Comparison of ENCODE assay signal across 12 cellular contexts in the genomic region with DNA sequence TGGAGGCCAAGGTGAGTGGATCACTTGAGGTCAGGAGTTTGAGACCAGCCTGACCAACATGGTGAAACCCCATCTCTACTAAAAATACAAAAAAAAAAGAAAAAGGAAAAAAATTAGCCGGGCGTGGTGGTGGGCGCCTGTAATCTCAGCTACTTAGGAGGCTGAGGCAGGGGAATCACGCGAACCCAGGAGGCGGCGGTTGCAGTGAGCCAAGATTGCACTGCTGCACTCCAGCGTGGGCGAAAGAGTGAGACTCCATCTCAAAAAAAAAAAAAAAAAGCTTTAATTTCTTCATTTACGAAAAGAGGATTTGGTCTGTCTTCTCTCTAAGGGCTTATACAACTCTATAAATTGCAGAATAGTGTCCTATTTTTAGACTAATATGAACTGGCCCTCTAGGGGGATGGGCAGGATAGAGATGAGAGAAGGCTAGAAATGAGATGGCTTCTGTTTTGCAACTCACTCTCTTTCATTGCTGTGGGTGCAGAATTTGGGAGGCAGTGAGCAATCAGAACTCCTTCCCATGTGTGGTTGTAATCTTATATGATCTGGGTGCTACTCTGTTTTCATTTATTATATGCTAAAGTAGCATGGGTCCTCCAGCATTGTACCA. TPM values are rescaled to one million over a fixed set of nuclear protein-coding genes. Genes with fewer than 3 reads are reported as not detected.
A peak's percentile ranks its signal among the peaks of the same experiment; 100 is the strongest.
DNase-seq lines count a peak whose midpoint lies in the region; ATAC-seq and TF ChIP-seq lines count a peak whose summit lies in the region.
"Had no signal": no experiment of that assay in that cellular context is flagged by ENCODE, and none has a peak within 500 bp of the region (broad histone marks: within the 10 kb centered on the region; RNA-seq: fewer than 3 reads in every experiment).

No MANE protein-coding gene starts in this region.

- no peak overlapping the region for H2BK12ac ChIP-seq in trophoblast cell (ENCODE audit: low read length)

- H3K14ac ChIP-seq in trophoblast cell (ENCODE audit: low read length): no peak overlapping the region

- DNase-seq in GM12865 (ENCODE audit: low read depth): peak; percentile 9
- peak; percentile 32 for DNase-seq in LHCN-M2 (ENCODE audit: low read depth)
- no peak for DNase-seq in glutamatergic neuron
- no peak for DNase-seq in trophoblast cell
- no peak for DNase-seq in ovary
- no peak for DNase-seq in Ammon's horn (ENCODE audit: low spot score)
- DNase-seq in NCI-H2081 treated with DMSO at 0.1 percent for 48 hours (lab: John Stamatoyannopoulos, UW): no peak
- DNase-seq: activated CD8-positive, alpha-beta memory T cell treated with anti-CD3 and anti-CD28 coated beads, Interleukin-2, amount 50 U/mL, for 48 hours; cerebellar nuclear complex; DMS 273 treated with DMSO at 0.1 percent for 48 hours; NCI-H774 had no signal

- peak overlapping the region; percentile 52 for H3K27ac Mint-ChIP-seq in glutamatergic neuron (ENCODE audit: unreplicated experiment)

- H2AFZ ChIP-seq in trophoblast cell (ENCODE audit: insufficient read depth, low read length, poor library complexity): no peak overlapping the region

- H3K27me3 ChIP-seq in trophoblast cell (ENCODE audit: insufficient read depth, low read length): no peaks in the 10 kb centered on the region
- no peaks in the 10 kb centered on the region for H3K27me3 ChIP-seq in ovary

- peaks cover 12 to 19% of the 10 kb centered on the region in 2 experiments for H3K4me1 ChIP-seq in trophoblast cell (ENCODE audit: control insufficient read depth in 1 of 2, insufficient read depth in 2 of 2, low read length in 2 of 2)
- peaks cover 9% of the 10 kb centered on the region for H3K4me1 ChIP-seq in ovary (ENCODE audit: insufficient read depth)

- H3K4me1 Mint-ChIP-seq in glutamatergic neuron (ENCODE audit: low read depth, unreplicated experiment): peaks cover 26% of the 10 kb centered on the region

- H3K4me3 ChIP-seq in GM12865 (ENCODE audit: low read depth, low read length) (no peak overlapping the region), trophoblast cell (ENCODE audit: low read depth, low read length) (no peak overlapping the region), ovary (no peak overlapping the region)

- no peak overlapping the region for H2BK5ac ChIP-seq in trophoblast cell (ENCODE audit: low read depth, low read length, poor library complexity)

- no peak overlapping the region for H3K23ac ChIP-seq in trophoblast cell (ENCODE audit: low read length)

- H3K79me1 ChIP-seq in trophoblast cell (ENCODE audit: low read length): peaks cover 9% of the 10 kb centered on the region

- H3K4me3 Mint-ChIP-seq in glutamatergic neuron (ENCODE audit: unreplicated experiment): peak overlapping the region; percentile 23

- intact Hi-C loops in ovary (cut with DNase I): no loop called here

- peaks cover 2% of the 10 kb centered on the region for H3K9me3 Mint-ChIP-seq in glutamatergic neuron (ENCODE audit: unreplicated experiment)

- no peak overlapping the region for H2AK5ac ChIP-seq in trophoblast cell (ENCODE audit: low read length)

- no peaks in the 10 kb centered on the region for H3K27me3 Mint-ChIP-seq in glutamatergic neuron (ENCODE audit: unreplicated experiment)

- H3K9me3 ChIP-seq in trophoblast cell (ENCODE audit: insufficient read depth, low read depth, low read length) (no peaks in the 10 kb centered on the region), ovary (no peaks in the 10 kb centered on the region)

- H3K36me3 ChIP-seq in trophoblast cell (ENCODE audit: control insufficient read depth in 1 of 2, insufficient read depth in 2 of 2, low read length in 2 of 2) (peaks cover 5 to 15% of the 10 kb centered on the region in 2 experiments), ovary (no peaks in the 10 kb centered on the region)

- H3K36me3 Mint-ChIP-seq in glutamatergic neuron (ENCODE audit: unreplicated experiment): no peaks in the 10 kb centered on the region

- H3K4me2 ChIP-seq in trophoblast cell (ENCODE audit: low read length): no peak overlapping the region

- H4K91ac ChIP-seq in trophoblast cell (ENCODE audit: low read depth, low read length): no peak overlapping the region

- no peak overlapping the region for H4K8ac ChIP-seq in trophoblast cell (ENCODE audit: low read depth, low read length)

- WGBS in trophoblast cell (ENCODE audit: extremely low coverage, insufficient coverage, insufficient read length): no CpG with 5 or more reads among the region's 10 CpGs
- WGBS in ovary, 3 donors: 88 to 95% (median 91%) methylated on average over 10 of the region's 10 CpGs

- H3K79me2 ChIP-seq in trophoblast cell (ENCODE audit: control insufficient read depth, insufficient read depth, low read length, poor library complexity): peaks cover 10% of the 10 kb centered on the region

- no peak for TF ChIP-seq POLR2A in ovary (IDR thresholded peaks at IDR 0.05)

- H3K27ac ChIP-seq in trophoblast cell (ENCODE audit: low read depth, low read length): no peak overlapping the region
- peak overlapping the region in 1 of 2 donors; percentile 52 for H3K27ac ChIP-seq in ovary

- H3K18ac ChIP-seq in trophoblast cell (ENCODE audit: low read length): no peak overlapping the region

- TF ChIP-seq EP300 in ovary (IDR thresholded peaks at IDR 0.05): no peak

- no peak overlapping the region for H2BK120ac ChIP-seq in trophoblast cell (ENCODE audit: insufficient read depth, low read length, poor library complexity)

- ATAC-seq in GM21381 (IDR thresholded peaks at IDR 0.05; ENCODE audit: unreplicated experiment): no peak

- peak overlapping the region; percentile 78 for H3K4ac ChIP-seq in trophoblast cell (ENCODE audit: low read depth, low read length)

- H4K12ac ChIP-seq in trophoblast cell (ENCODE audit: low read depth, low read length): no peak overlapping the region

- no peak overlapping the region for H3K9ac ChIP-seq in trophoblast cell (ENCODE audit: low read length)

- TF ChIP-seq CTCF in GM12865 (IDR thresholded peaks at IDR 0.05; ENCODE audit: insufficient read depth, low read depth, low read length, missing control alignments) (no peak), glutamatergic neuron (IDR thresholded peaks at IDR 0.05; ENCODE audit: partially characterized antibody, unreplicated experiment) (no peak), ovary (IDR thresholded peaks at IDR 0.05) (no peak)

RNA-seq across cellular contexts. Expression of gene MAML2, which starts 11.3 kb away (rescaled TPM):
- total RNA-seq in LHCN-M2 (2014; rRNA removed): 9.2 and 12.1 TPM in 2 replicates
- polyA plus RNA-seq in LHCN-M2 (2012): 5.5 TPM
- 2.1 TPM for total RNA-seq in glutamatergic neuron (ENCODE audit: unreplicated experiment)
- polyA plus RNA-seq in trophoblast cell (2013): 35.1 and 38.4 TPM in 2 replicates
- 10 to 100 TPM; 10.7 to 17.5 (median 14.6) TPM for total RNA-seq in ovary
- 10 to 100 TPM in 1 of 2 donors, 1 to 10 TPM in 1; 7.3 to 16.4 TPM for polyA plus RNA-seq in ovary

RNA-seq across cellular contexts. Expression of gene CCDC82, which starts 58.0 kb away (rescaled TPM):
- total RNA-seq in LHCN-M2 (2014; rRNA removed) (17.6 and 23.6 TPM in 2 replicates), glutamatergic neuron (ENCODE audit: unreplicated experiment) (56.3 TPM), ovary (10 to 100 TPM; 14.8 to 31.8 (median 23.0) TPM)
- polyA plus RNA-seq in LHCN-M2 (2012): 9.3 TPM
- 36.3 and 37.3 TPM in 2 replicates for polyA plus RNA-seq in trophoblast cell (2013)
- polyA plus RNA-seq in ovary: 10 to 100 TPM; 16.2 to 26.0 TPM

RNA-seq across cellular contexts. Expression of gene JRKL, which starts 58.2 kb away (rescaled TPM):
- total RNA-seq in LHCN-M2 (2014; rRNA removed) (6.6 and 7.3 TPM in 2 replicates), glutamatergic neuron (ENCODE audit: unreplicated experiment) (7.8 TPM), ovary (10 to 100 TPM in 5 of 7 donors, 1 to 10 TPM in 2; 7.1 to 18.8 (median 11.7) TPM)
- 4.0 TPM for polyA plus RNA-seq in LHCN-M2 (2012)
- polyA plus RNA-seq in trophoblast cell (2013): 5.0 and 5.4 TPM in 2 replicates
- polyA plus RNA-seq in ovary: 10 to 100 TPM in 1 of 2 donors, 1 to 10 TPM in 1; 7.8 to 12.8 TPM

Comparison
In these comparisons a context has a peak if more than half of its experiments do, and no peak if none do; other contexts are left out.
1. DNase-seq: peak in GM12865 (single experiment) and LHCN-M2 (single experiment); none in glutamatergic neuron (single experiment), trophoblast cell (0 of 2), ovary (0 of 5), Ammon's horn (single experiment) and NCI-H2081 treated with DMSO at 0.1 percent for 48 hours (single experiment).